In genomic region chr6:112831022-112831421, GRCh38 we compare ENCODE assay signal across 17 cellular contexts.
A peak's percentile ranks its signal among the peaks of the same experiment; 100 is the strongest.
DNase-seq lines count a peak whose midpoint lies in the region; ATAC-seq, FAIRE-seq and TF ChIP-seq lines count a peak whose summit lies in the region.
"Had no signal": no experiment of that assay in that cellular context is flagged by ENCODE, and none has a peak within 500 bp of the region (broad histone marks: within the 10 kb centered on the region; RNA-seq: fewer than 3 reads in every experiment).

No MANE protein-coding gene starts in this region.

- peaks cover 8% of the 10 kb centered on the region for H3K4me1 Mint-ChIP-seq in astrocyte (ENCODE audit: low read depth, unreplicated experiment)
- no peaks in the 10 kb centered on the region for H3K4me1 Mint-ChIP-seq in CD8-positive, alpha-beta T cell (ENCODE audit: low read depth)

- H3K79me2 ChIP-seq in astrocyte (ENCODE audit: insufficient read depth, low read length) (no peaks in the 10 kb centered on the region), mesendoderm (ENCODE audit: control insufficient read depth, insufficient read depth, low read length) (no peaks in the 10 kb centered on the region)

- intact Hi-C loops in CD8-positive, alpha-beta T cell (cut with DNase I, micrococcal nuclease) = no loop called here

- no peak overlapping the region for H4K8ac ChIP-seq in mesendoderm (ENCODE audit: low read depth, low read length)

- H2BK120ac ChIP-seq in mesendoderm (ENCODE audit: low read depth, low read length) = no peak overlapping the region

- no peaks in the 10 kb centered on the region for H3K27me3 Mint-ChIP-seq in astrocyte (ENCODE audit: low read depth, unreplicated experiment)
- no peaks in the 10 kb centered on the region for H3K27me3 Mint-ChIP-seq in CD8-positive, alpha-beta T cell (ENCODE audit: low read depth)

- no CpG with 5 or more reads among the region's 1 CpG for WGBS in mesendoderm (ENCODE audit: extremely low coverage, insufficient coverage, low lambda C conversion rate)

- TF ChIP-seq CTCF in astrocyte (IDR thresholded peaks at IDR 0.05; ENCODE audit: insufficient read depth, low read depth, low read length) = no peak
- no peak for TF ChIP-seq CTCF in CD8-positive, alpha-beta T cell (IDR thresholded peaks at IDR 0.05)

- H3K9ac ChIP-seq in astrocyte (ENCODE audit: low read length) (no peak overlapping the region), mesendoderm (ENCODE audit: low read length) (no peak overlapping the region)
- H3K9ac ChIP-seq: BLaER1 treated with 17β-estradiol and CSF1 and Interleukin-3, amounts not matched to agents 10 nM and 100 nM had no signal

- H3K36me3 ChIP-seq in astrocyte (ENCODE audit: insufficient read depth, low read length) (no peaks in the 10 kb centered on the region), mesendoderm (ENCODE audit: control insufficient read depth, insufficient read depth, low read length) (no peaks in the 10 kb centered on the region)
- no peaks in the 10 kb centered on the region for H3K36me3 ChIP-seq in CD8-positive, alpha-beta T cell (ENCODE audit: insufficient read depth, low read length)
- H3K36me3 ChIP-seq: BLaER1 treated with 17β-estradiol and CSF1 and Interleukin-3, amounts not matched to agents 10 nM and 100 nM had no signal

- no peak overlapping the region for H2BK5ac ChIP-seq in mesendoderm (ENCODE audit: low read length)

- H3K4me2 ChIP-seq in astrocyte (ENCODE audit: low read length) (no peak overlapping the region), mesendoderm (ENCODE audit: low read length) (no peak overlapping the region)
- H3K4me2 ChIP-seq: BLaER1 treated with 17β-estradiol and CSF1 and Interleukin-3, amounts not matched to agents 10 nM and 100 nM; PC-9 had no signal

- FAIRE-seq in astrocyte (lab: Jason Lieb, UNC) = no peak
- FAIRE-seq: A204.1 had no signal

- no peak overlapping the region for H3K27ac ChIP-seq in astrocyte (ENCODE audit: low read depth, low read length)
- no peak overlapping the region for H3K27ac ChIP-seq in mesendoderm (ENCODE audit: low read depth, low read length)
- H3K27ac ChIP-seq in CD8-positive, alpha-beta T cell (ENCODE audit: low read depth, low read length) = no peak overlapping the region
- H3K27ac ChIP-seq: BLaER1 treated with 17β-estradiol and CSF1 and Interleukin-3, amounts not matched to agents 10 nM and 100 nM; PC-9 had no signal

- no peaks in the 10 kb centered on the region for H4K20me1 ChIP-seq in astrocyte (ENCODE audit: insufficient read depth, low read length)
- H4K20me1 ChIP-seq: BLaER1 treated with 17β-estradiol and CSF1 and Interleukin-3, amounts not matched to agents 10 nM and 100 nM had no signal

- peak; percentile 13 for DNase-seq in A172 (ENCODE audit: low spot score)
- peak; percentile 21 for DNase-seq in LHCN-M2 (ENCODE audit: low read depth)
- DNase-seq in astrocyte (ENCODE audit: low read depth) = peak; percentile 25
- peak; percentile 26 for DNase-seq in iris pigment epithelial cell (ENCODE audit: low read depth)
- no peak for DNase-seq in mesendoderm
- DNase-seq in CD8-positive, alpha-beta T cell = no peak
- no peak for DNase-seq in cerebellar cortex (ENCODE audit: low spot score)
- DNase-seq in NCI-H748 treated with DMSO at 0.1 percent for 48 hours (lab: John Stamatoyannopoulos, UW) = no peak
- DNase-seq: GOT3, NCI-H1436 treated with DMSO at 0.1 percent for 48 hours, NCI-H2029 treated with DMSO at 0.1 percent for 48 hours, NCI-H2171 treated with DMSO at 0.1 percent for 48 hours, NCI-H510A, NCI-H82, PC-9 had no signal

- no peaks in the 10 kb centered on the region for H3K79me1 ChIP-seq in mesendoderm (ENCODE audit: low read length)

- H3K4me3 Mint-ChIP-seq in astrocyte (ENCODE audit: unreplicated experiment) = no peak overlapping the region
- no peak overlapping the region for H3K4me3 Mint-ChIP-seq in CD8-positive, alpha-beta T cell

- H3K27me3 ChIP-seq in astrocyte (ENCODE audit: insufficient read depth, low read length) = no peaks in the 10 kb centered on the region
- no peaks in the 10 kb centered on the region for H3K27me3 ChIP-seq in mesendoderm (ENCODE audit: insufficient read depth, low read length, poor library complexity)
- no peaks in the 10 kb centered on the region for H3K27me3 ChIP-seq in CD8-positive, alpha-beta T cell (ENCODE audit: insufficient read depth, low read length)

- no peak overlapping the region for H3K56ac ChIP-seq in mesendoderm (ENCODE audit: low read length)

- H2AK5ac ChIP-seq in mesendoderm (ENCODE audit: low read length) = no peak overlapping the region

- peaks cover 2% of the 10 kb centered on the region for H3K9me3 Mint-ChIP-seq in astrocyte (ENCODE audit: unreplicated experiment)
- H3K9me3 Mint-ChIP-seq in CD8-positive, alpha-beta T cell = no peaks in the 10 kb centered on the region

- no peak overlapping the region for H3K18ac ChIP-seq in mesendoderm (ENCODE audit: low read length)

- H3K4me1 ChIP-seq in astrocyte (ENCODE audit: insufficient read depth, low read length) = peaks cover 3% of the 10 kb centered on the region
- H3K4me1 ChIP-seq in mesendoderm (ENCODE audit: control insufficient read depth, low read depth, low read length) = no peaks in the 10 kb centered on the region
- H3K4me1 ChIP-seq in CD8-positive, alpha-beta T cell (ENCODE audit: insufficient read depth, low read length) = no peaks in the 10 kb centered on the region

- no peaks in the 10 kb centered on the region for H3K9me3 ChIP-seq in astrocyte (ENCODE audit: insufficient read depth, low read depth, low read length)
- H3K9me3 ChIP-seq in CD8-positive, alpha-beta T cell (ENCODE audit: low read length) = no peaks in the 10 kb centered on the region
- H3K9me3 ChIP-seq: BLaER1 treated with 17β-estradiol and CSF1 and Interleukin-3, amounts not matched to agents 10 nM and 100 nM had no signal

- no peak overlapping the region for H3K23ac ChIP-seq in mesendoderm (ENCODE audit: low read length)

- H2BK15ac ChIP-seq in mesendoderm (replicated peaks; ENCODE audit: low read depth) = no peak overlapping the region

- no peak for ATAC-seq in CD8-positive, alpha-beta T cell

- no peaks in the 10 kb centered on the region for H3K36me3 Mint-ChIP-seq in astrocyte (ENCODE audit: low read depth, unreplicated experiment)
- H3K36me3 Mint-ChIP-seq in CD8-positive, alpha-beta T cell = no peaks in the 10 kb centered on the region

- H3K4me3 ChIP-seq in astrocyte (ENCODE audit: insufficient read depth, low read depth, low read length) (no peak overlapping the region), mesendoderm (ENCODE audit: low read length) (no peak overlapping the region)
- no peak overlapping the region for H3K4me3 ChIP-seq in CD8-positive, alpha-beta T cell (ENCODE audit: low read depth, low read length)
- H3K4me3 ChIP-seq: BLaER1 treated with 17β-estradiol and CSF1 and Interleukin-3, amounts not matched to agents 10 nM and 100 nM; PC-9 had no signal

- no peak overlapping the region for H3K4ac ChIP-seq in mesendoderm (ENCODE audit: low read depth, low read length)

- H3K27ac Mint-ChIP-seq in astrocyte (ENCODE audit: unreplicated experiment) = no peak overlapping the region
- no peak overlapping the region for H3K27ac Mint-ChIP-seq in CD8-positive, alpha-beta T cell

- POLR2A ChIA-PET in CD8-positive, alpha-beta T cell (lab: Charles Lee) = no interaction called here

- CTCF ChIA-PET in CD8-positive, alpha-beta T cell (lab: Charles Lee) = no interaction called here

- no peak overlapping the region for H2AFZ ChIP-seq in astrocyte (ENCODE audit: low read depth, low read length)
- H2AFZ ChIP-seq: PC-9 had no signal

- H4K5ac ChIP-seq in mesendoderm (ENCODE audit: low read length) = no peak overlapping the region

Comparison
In these comparisons a context has a peak if more than half of its experiments do, and no peak if none do; other contexts are left out.
1. DNase-seq: peak in A172 (single experiment), LHCN-M2 (single experiment), astrocyte (single experiment) and iris pigment epithelial cell (single experiment); none in mesendoderm (single experiment), CD8-positive, alpha-beta T cell (0 of 7), cerebellar cortex (single experiment) and NCI-H748 treated with DMSO at 0.1 percent for 48 hours (single experiment).